In genomic region chr15:25798207-25798931, GRCh38 we compare ENCODE assay signal across 13 cellular contexts.
DNase-seq lines count a peak whose midpoint lies in the region; ATAC-seq, FAIRE-seq and TF ChIP-seq lines count a peak whose summit lies in the region.
"Had no signal": no experiment of that assay in that cellular context is flagged by ENCODE, and none has a peak within 500 bp of the region (broad histone marks: within the 10 kb centered on the region; RNA-seq: fewer than 3 reads in every experiment).

No MANE protein-coding gene starts in this region.

- no peak; the same call in 1 of the 2 replicates for TF ChIP-seq CTCF in AG10803 (conservative IDR thresholded peaks at IDR 0.05; ENCODE audit: low read length)
- TF ChIP-seq CTCF in bronchial epithelial cell (IDR thresholded peaks at IDR 0.05; ENCODE audit: insufficient read depth, low read length, severe bottlenecking) = no peak
- TF ChIP-seq CTCF in nephron (IDR thresholded peaks at IDR 0.05; ENCODE audit: unreplicated experiment in 3 of 3) = no peak
- no peak for TF ChIP-seq CTCF in body of pancreas (IDR thresholded peaks at IDR 0.05)

- 70 to 79% methylated on average over 15 to 24 of the region's 24 CpGs for WGBS in body of pancreas, 2 donors

- no peaks in the 10 kb centered on the region for H3K36me3 ChIP-seq in bronchial epithelial cell (ENCODE audit: control insufficient read depth, insufficient read depth, low read length)
- H3K36me3 ChIP-seq in body of pancreas (replicated peaks in 1 of 2; ENCODE audit: insufficient read depth in 1 of 2, low read depth in 2 of 2) = no peaks in the 10 kb centered on the region

- H3K4me3 ChIP-seq in AG10803 (ENCODE audit: low read length) = peak overlapping the region; percentile 18
- H3K4me3 ChIP-seq in bronchial epithelial cell (ENCODE audit: low read depth, low read length) = no peak overlapping the region
- no peak overlapping the region for H3K4me3 ChIP-seq in body of pancreas

- FAIRE-seq in bronchial epithelial cell (lab: Jason Lieb, UNC) = peak; percentile 50

- peak; percentile 80 for DNase-seq in AG10803 (ENCODE audit: low read depth)
- peak; percentile 62 for DNase-seq in GM03348 (ENCODE audit: low spot score)
- DNase-seq in bronchial epithelial cell (ENCODE audit: low read depth) = no peak
- no peak for DNase-seq in body of pancreas
- DNase-seq in stimulated activated CD8-positive, alpha-beta memory T cell treated with anti-CD3 and anti-CD28 coated beads, Interleukin-4, amount 100 ng/mL, for 48 hours = no peak
- no peak for DNase-seq in left lobe of liver (ENCODE audit: low spot score)
- DNase-seq: GOT3; OCI-M1; stimulated activated CD4-positive, alpha-beta T cell treated with anti-CD3 and anti-CD28 coated beads, Interleukin-1b, Interleukin-23, amount 100 ng/mL, for 48 hours had no signal

- H3K27me3 ChIP-seq in bronchial epithelial cell (ENCODE audit: control insufficient read depth, insufficient read depth, low read length) (no peaks in the 10 kb centered on the region), body of pancreas (no peaks in the 10 kb centered on the region)

- H3K36me3 Mint-ChIP-seq in nephron (ENCODE audit: low read depth) = no peaks in the 10 kb centered on the region
- H3K36me3 Mint-ChIP-seq: T-cell had no signal

- no peaks in the 10 kb centered on the region for H3K9me3 Mint-ChIP-seq in nephron
- H3K9me3 Mint-ChIP-seq: activated naive CD4-positive, alpha-beta T cell treated with anti-CD3 and anti-CD28 coated beads, Interleukin-2, amount 50 U/mL, for 24 hours; T-cell had no signal

- no peak overlapping the region for H3K27ac ChIP-seq in body of pancreas

- ATAC-seq in GM18511 (IDR thresholded peaks at IDR 0.05; ENCODE audit: unreplicated experiment) (no peak), body of pancreas (no peak), left lobe of liver (no peak)
- ATAC-seq: T-cell had no signal

- H3K4me1 ChIP-seq in body of pancreas = no peaks in the 10 kb centered on the region

- peak overlapping the region; percentile 50 to 94 (median 68) for H3K27ac Mint-ChIP-seq in nephron

- H3K4me3 Mint-ChIP-seq in nephron = peak overlapping the region in 2 of 3 experiments; percentile 20
- H3K4me3 Mint-ChIP-seq: activated naive CD4-positive, alpha-beta T cell treated with anti-CD3 and anti-CD28 coated beads, Interleukin-2, amount 50 U/mL, for 24 hours had no signal

- no peaks in the 10 kb centered on the region for H3K9me3 ChIP-seq in body of pancreas

- no peak for TF ChIP-seq POLR2A in body of pancreas (IDR thresholded peaks at IDR 0.05)

- peaks cover 7% of the 10 kb centered on the region for H3K27me3 Mint-ChIP-seq in nephron (ENCODE audit: low read depth)
- H3K27me3 Mint-ChIP-seq: activated naive CD4-positive, alpha-beta T cell treated with anti-CD3 and anti-CD28 coated beads, Interleukin-2, amount 50 U/mL, for 24 hours; T-cell had no signal

- intact Hi-C loops in body of pancreas (cut with DNase I) = no loop called here

- H3K4me1 Mint-ChIP-seq in nephron = peaks cover 42% of the 10 kb centered on the region

Comparison
In these comparisons a context has a peak if more than half of its experiments do, and no peak if none do; other contexts are left out.
1. DNase-seq: peak in AG10803 (single experiment) and GM03348 (single experiment); none in bronchial epithelial cell (single experiment), body of pancreas (0 of 4), stimulated activated CD8-positive, alpha-beta memory T cell treated with anti-CD3 and anti-CD28 coated beads, Interleukin-4, amount 100 ng/mL, for 48 hours (single experiment) and left lobe of liver (single experiment).